Comparison of ENCODE assay signal across 8 cellular contexts in genomic region chr14:70416322-70416716, GRCh38. TPM values are rescaled to one million over a fixed set of nuclear protein-coding genes. Genes with fewer than 3 reads are reported as not detected.
A peak's percentile ranks its signal among the peaks of the same experiment; 100 is the strongest.
DNase-seq lines count a peak whose midpoint lies in the region; ATAC-seq lines count a peak whose summit lies in the region.

No MANE protein-coding gene starts in this region.

- no peak overlapping the region for H3K27ac ChIP-seq in aorta (ENCODE audit: low read depth in 1 of 2, low read length in 2 of 2)

- no peaks in the 10 kb centered on the region for H3K9me3 ChIP-seq in aorta (ENCODE audit: control insufficient read depth, low read length)

- peaks cover 27% of the 10 kb centered on the region for H3K4me1 Mint-ChIP-seq in memory B cell

- H3K4me3 Mint-ChIP-seq in memory B cell: peak overlapping the region; percentile 94

- H3K36me3 Mint-ChIP-seq in memory B cell: peaks cover 8% of the 10 kb centered on the region

- H3K9me3 Mint-ChIP-seq in memory B cell: no peaks in the 10 kb centered on the region

- intact Hi-C loops in aorta (cut with DNase I): no loop called here

- peaks cover 0 to 8% of the 10 kb centered on the region in 2 donors for H3K4me1 ChIP-seq in aorta (ENCODE audit: control insufficient read depth in 1 of 2, insufficient read depth in 2 of 2, low read length in 2 of 2)

- ATAC-seq in memory B cell (ENCODE audit: low read depth) (peak; percentile 13), aorta (ENCODE audit: low FRiP score) (no peak), HG03039 (IDR thresholded peaks at IDR 0.05; ENCODE audit: unreplicated experiment) (no peak)

- no peaks in the 10 kb centered on the region for H3K36me3 ChIP-seq in aorta (ENCODE audit: control insufficient read depth in 1 of 2, insufficient read depth in 2 of 2, low read length in 1 of 2)

- H3K4me3 ChIP-seq in aorta (ENCODE audit: low read length in 2 of 2): peak overlapping the region; percentile 90 to 92

- WGBS in aorta, 2 donors: 4 to 6% methylated on average over 8 of the region's 8 CpGs

- DNase-seq in DMS 273 (lab: John Stamatoyannopoulos, UW; ENCODE audit: unreplicated experiment) (peak; percentile 42), DMS 273 treated with DMSO at 0.1 percent for 48 hours (lab: John Stamatoyannopoulos, UW) (no peak), NCI-H146 treated with DMSO at 0.1 percent for 48 hours (lab: John Stamatoyannopoulos, UW; ENCODE audit: unreplicated experiment) (peak; percentile 5), cerebellum (ENCODE audit: low spot score) (peak; percentile 8), memory B cell (ENCODE audit: low spot score in 2 of 2) (no peak), aorta (no peak), amygdala (lab: John Stamatoyannopoulos, UW) (no peak)

- no peaks in the 10 kb centered on the region for H3K27me3 ChIP-seq in aorta (ENCODE audit: control insufficient read depth in 1 of 2, insufficient read depth in 2 of 2, low read length in 1 of 2)

- H3K27ac Mint-ChIP-seq in memory B cell: peak overlapping the region; percentile 86

- H3K27me3 Mint-ChIP-seq in memory B cell: no peaks in the 10 kb centered on the region

RNA-seq across cellular contexts. Expression of gene SYNJ2BP, which starts 0.6 kb away (rescaled TPM):
- total RNA-seq in cerebellum (26.2 TPM), aorta (10 to 100 TPM; 28.6 to 35.8 TPM)
- polyA plus RNA-seq in aorta: 10 to 100 TPM; 16.6 to 26.7 TPM

RNA-seq across cellular contexts. Expression of gene ADAM21, which starts 35.7 kb away (rescaled TPM):
- total RNA-seq in cerebellum (0.18 TPM), aorta (under 1 TPM; 0.13 to 0.24 TPM)
- not detected for polyA plus RNA-seq in aorta

RNA-seq across cellular contexts. Expression of gene COX16, which starts 56.8 kb away (rescaled TPM):
- total RNA-seq in cerebellum (28.9 TPM), aorta (10 to 100 TPM; 10.7 to 16.7 TPM)
- polyA plus RNA-seq in aorta: 10 to 100 TPM; 28.3 to 85.8 TPM

Comparison
In these comparisons a context has a peak if more than half of its experiments do, and no peak if none do; other contexts are left out.
1. DNase-seq: peak in DMS 273 (single experiment), NCI-H146 treated with DMSO at 0.1 percent for 48 hours (single experiment) and cerebellum (single experiment); none in DMS 273 treated with DMSO at 0.1 percent for 48 hours (single experiment), memory B cell (0 of 2), aorta (0 of 2) and amygdala (0 of 56).